Comparison of ENCODE assay signal across 19 cellular contexts in the genomic region with DNA sequence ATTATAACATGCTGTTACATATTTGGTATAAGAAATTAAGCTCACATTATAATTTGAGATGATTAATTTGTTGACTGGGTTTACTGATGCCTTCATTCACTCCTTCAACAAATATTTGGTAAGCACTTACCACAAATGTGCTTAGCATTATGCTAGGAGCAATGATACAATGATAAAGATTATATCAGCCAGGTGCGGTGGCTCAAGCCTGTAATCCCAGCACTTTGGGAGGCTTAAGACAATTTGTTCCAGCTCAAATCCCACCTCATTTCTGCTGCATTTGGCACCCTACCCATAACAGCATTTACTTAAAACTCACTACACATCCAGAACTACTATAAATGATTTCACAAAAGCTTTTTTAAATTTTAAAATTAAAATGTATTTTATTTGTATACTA.
"Had no signal": no experiment of that assay in that cellular context is flagged by ENCODE, and none has a peak within 500 bp of the region (broad histone marks: within the 10 kb centered on the region; RNA-seq: fewer than 3 reads in every experiment).

No MANE protein-coding gene starts in this region.

- H3K27me3 ChIP-seq: MG63 had no signal

- H3K36me3 ChIP-seq: MG63 had no signal

- H3K27ac ChIP-seq: SK-N-MC had no signal

- H3K4me3 ChIP-seq: MG63, SK-N-MC had no signal

- DNase-seq: activated B cell treated with CpG ODN at 0.5 μM for 24 hours; activated CD4-positive, alpha-beta memory T cell treated with anti-CD3 and anti-CD28 coated beads for 36 hours; activated CD4-positive, alpha-beta T cell treated with anti-CD3 and anti-CD28 coated beads for 1 hour; activated CD4-positive, alpha-beta T cell treated with anti-CD3 and anti-CD28 coated beads, Interleukin-2, amount 10 ng/mL, durations not matched to agents 24 days and 14 days; activated CD8-positive, alpha-beta memory T cell treated with anti-CD3 and anti-CD28 coated beads for 24 hours; activated gamma-delta T cell; activated naive CD4-positive, alpha-beta T cell treated with anti-CD3 and anti-CD28 coated beads for 36 hours; activated T-cell treated with anti-CD3 and anti-CD28 coated beads, Interleukin-2, amount 50 U/mL, for 4 hours; amygdala; MG63; MV-4-11; NCI-H1092 treated with DMSO at 0.1 percent for 48 hours; NCI-H1417 treated with DMSO at 0.1 percent for 48 hours; NCI-H187; NCI-H446; NCI-H526; SIG-M5; T-helper 1 cell had no signal
